ENCODE assay signal across 22 cellular contexts in the genomic region with DNA sequence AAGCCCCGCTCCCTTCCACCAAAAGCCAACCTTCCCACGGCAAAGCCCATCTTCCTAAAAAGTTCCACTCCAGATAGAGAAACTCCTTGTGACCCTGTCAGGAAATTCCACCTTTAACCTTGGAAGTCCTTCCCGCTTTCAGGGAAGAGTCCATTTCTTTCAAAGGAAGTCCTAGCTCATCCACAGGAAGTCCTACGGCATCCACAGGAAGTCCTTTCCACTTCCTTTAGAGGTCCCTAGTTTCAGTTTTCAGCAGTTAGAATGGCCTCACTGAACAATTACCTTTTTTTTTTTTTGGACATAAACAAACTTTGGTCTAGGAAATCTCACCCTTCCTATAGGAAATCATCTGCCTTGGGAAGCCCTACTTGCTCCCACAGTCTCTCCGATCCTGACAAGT. TPM values are rescaled to one million over a fixed set of nuclear protein-coding genes. Genes with fewer than 3 reads are reported as not detected.
DNase-seq lines count a peak whose midpoint lies in the region; ATAC-seq, FAIRE-seq and TF ChIP-seq lines count a peak whose summit lies in the region.
"Had no signal": no experiment of that assay in that cellular context is flagged by ENCODE, and none has a peak within 500 bp of the region (broad histone marks: within the 10 kb centered on the region; RNA-seq: fewer than 3 reads in every experiment).

No MANE protein-coding gene starts in this region.

- H3K4me3 ChIP-seq in heart left ventricle (no peak overlapping the region), astrocyte (ENCODE audit: insufficient read depth, low read depth, low read length) (no peak overlapping the region), liver (ENCODE audit: low read depth in 1 of 3, low read length in 3 of 3) (no peak overlapping the region), upper lobe of right lung (no peak overlapping the region)
- H3K4me3 ChIP-seq: A549, GM12878, GM23248, MG63 had no signal

- intact Hi-C loops in heart left ventricle (cut with DNase I), result no loop called here
- intact Hi-C loops in left cardiac atrium (cut with DNase I), result no loop called here
- intact Hi-C loops in upper lobe of right lung (cut with DNase I), result no loop called here

- H3K27ac ChIP-seq in heart left ventricle, result peak overlapping the region in 10 of 12 donors; percentile 28 to 73 (median 54)
- no peak overlapping the region for H3K27ac ChIP-seq in astrocyte (ENCODE audit: low read depth, low read length)
- no peak overlapping the region for H3K27ac ChIP-seq in liver (ENCODE audit: low read depth in 1 of 2, low read length in 2 of 2)
- peak overlapping the region; percentile 45 for H3K27ac ChIP-seq in upper lobe of right lung
- H3K27ac ChIP-seq: A549, GM23248 had no signal

- WGBS in heart left ventricle, 4 donors, result 61 to 71% (median 63%) methylated on average over 5 of the region's 5 CpGs
- 79% methylated on average over 5 of the region's 5 CpGs for WGBS in liver

- peaks cover 58% of the 10 kb centered on the region for H3K36me3 Mint-ChIP-seq in astrocyte (ENCODE audit: low read depth, unreplicated experiment)

- TF ChIP-seq POLR2A in heart left ventricle (IDR thresholded peaks at IDR 0.05), result no peak

- H3K27ac Mint-ChIP-seq in astrocyte (ENCODE audit: unreplicated experiment), result peak overlapping the region; percentile 12
- H3K27ac Mint-ChIP-seq: HFFc6 had no signal

- H3K27me3 Mint-ChIP-seq in astrocyte (ENCODE audit: low read depth, unreplicated experiment), result peaks cover 3% of the 10 kb centered on the region

- peaks cover 6% of the 10 kb centered on the region for H3K9me3 Mint-ChIP-seq in astrocyte (ENCODE audit: unreplicated experiment)
- H3K9me3 Mint-ChIP-seq: HFFc6 had no signal

- no peak overlapping the region for H3K4me2 ChIP-seq in astrocyte (ENCODE audit: low read length)
- H3K4me2 ChIP-seq: A549 had no signal

- H3K36me3 ChIP-seq in heart left ventricle, result peaks cover 0 to 100% (median 80%) of the 10 kb centered on the region in 9 donors
- H3K36me3 ChIP-seq in astrocyte (ENCODE audit: insufficient read depth, low read length), result peaks cover 11% of the 10 kb centered on the region
- H3K36me3 ChIP-seq in liver (ENCODE audit: control insufficient read depth in 4 of 4, insufficient read depth in 3 of 4, low read depth in 1 of 4, low read length in 3 of 4), result peaks cover 0 to 3% (median 0%) of the 10 kb centered on the region in 4 donors
- peaks cover 37% of the 10 kb centered on the region for H3K36me3 ChIP-seq in upper lobe of right lung

- DNase-seq in heart left ventricle (no peak), left cardiac atrium (no peak), astrocyte (ENCODE audit: low read depth) (no peak), upper lobe of right lung (no peak), GM19238 (ENCODE audit: insufficient read length, low spot score) (no peak)
- DNase-seq: DMS53, GM23248, HFFc6, KG1, MG63, NCI-H1105, NCI-H1694 treated with DMSO at 0.1 percent for 48 hours, NCI-H2171, NCI-H510A, SHP77 had no signal

- TF ChIP-seq CTCF in heart left ventricle (IDR thresholded peaks at IDR 0.05) (no peak), astrocyte (IDR thresholded peaks at IDR 0.05; ENCODE audit: insufficient read depth, low read depth, low read length) (no peak), liver (IDR thresholded peaks at IDR 0.05; ENCODE audit: low read depth, low read length, missing input control) (no peak), upper lobe of right lung (IDR thresholded peaks at IDR 0.05) (no peak)

- TF ChIP-seq RAD21 in liver (IDR thresholded peaks at IDR 0.05), result no peak

- H3K27me3 ChIP-seq in heart left ventricle (no peaks in the 10 kb centered on the region), astrocyte (ENCODE audit: insufficient read depth, low read length) (no peaks in the 10 kb centered on the region), liver (ENCODE audit: control insufficient read depth in 4 of 4, insufficient read depth in 4 of 4, low read length in 3 of 4) (no peaks in the 10 kb centered on the region), upper lobe of right lung (no peaks in the 10 kb centered on the region)
- H3K27me3 ChIP-seq: MG63 had no signal

- H3K4me3 Mint-ChIP-seq in astrocyte (ENCODE audit: unreplicated experiment), result no peak overlapping the region
- H3K4me3 Mint-ChIP-seq: HFFc6 had no signal

- H2AFZ ChIP-seq in astrocyte (ENCODE audit: low read depth, low read length), result no peak overlapping the region
- H2AFZ ChIP-seq: GM23248 had no signal

- no peaks in the 10 kb centered on the region for H3K4me1 Mint-ChIP-seq in astrocyte (ENCODE audit: low read depth, unreplicated experiment)

- H3K9me3 ChIP-seq in heart left ventricle, result peaks cover 0 to 5% (median 0%) of the 10 kb centered on the region in 12 donors
- H3K9me3 ChIP-seq in astrocyte (ENCODE audit: insufficient read depth, low read depth, low read length), result no peaks in the 10 kb centered on the region
- H3K9me3 ChIP-seq in liver (ENCODE audit: control insufficient read depth in 4 of 4, low read length in 3 of 4), result no peaks in the 10 kb centered on the region
- H3K9me3 ChIP-seq in upper lobe of right lung, result no peaks in the 10 kb centered on the region
- H3K9me3 ChIP-seq: A549 had no signal

- ATAC-seq in heart left ventricle (peak in 1 of 4 donors; percentile 62), left cardiac atrium (no peak), upper lobe of right lung (no peak), GM18520 (IDR thresholded peaks at IDR 0.05; ENCODE audit: unreplicated experiment) (no peak), HG03457 (IDR thresholded peaks at IDR 0.05; ENCODE audit: unreplicated experiment) (no peak)
- ATAC-seq: A549, GM12878 had no signal

- no peaks in the 10 kb centered on the region for H4K20me1 ChIP-seq in astrocyte (ENCODE audit: insufficient read depth, low read length)

- no peaks in the 10 kb centered on the region for H3K79me2 ChIP-seq in astrocyte (ENCODE audit: insufficient read depth, low read length)

- no peak for FAIRE-seq in astrocyte (lab: Jason Lieb, UNC)
- FAIRE-seq: A549, GM12878, GM18507, RCC 7860 had no signal

- H3K4me1 ChIP-seq in heart left ventricle, result peaks cover 0 to 16% (median 5%) of the 10 kb centered on the region in 12 donors
- H3K4me1 ChIP-seq in astrocyte (ENCODE audit: insufficient read depth, low read length), result no peaks in the 10 kb centered on the region
- H3K4me1 ChIP-seq in liver (ENCODE audit: control insufficient read depth in 4 of 4, insufficient read depth in 4 of 4, low read length in 3 of 4), result no peaks in the 10 kb centered on the region
- H3K4me1 ChIP-seq in upper lobe of right lung, result peaks cover 7% of the 10 kb centered on the region
- H3K4me1 ChIP-seq: A549 had no signal

- H3K9ac ChIP-seq in astrocyte (ENCODE audit: low read length) (no peak overlapping the region), liver (ENCODE audit: low read depth in 1 of 2, low read length in 2 of 2) (no peak overlapping the region)
- H3K9ac ChIP-seq: GM23248 had no signal

TF ChIP-seq in liver, 16 proteins besides CTCF, POLR2A, EP300 and RAD21:
- TF ChIP-seq RXRA (IDR thresholded peaks at IDR 0.05) (no peak), EGR1 (IDR thresholded peaks at IDR 0.05; ENCODE audit: low read depth in 2 of 2) (peak; percentile 75 to 77), MAX (IDR thresholded peaks at IDR 0.05) (peak; percentile 87), NR2F2 (IDR thresholded peaks at IDR 0.05) (peak; percentile 94)
- TF ChIP-seq, protein P1, sequence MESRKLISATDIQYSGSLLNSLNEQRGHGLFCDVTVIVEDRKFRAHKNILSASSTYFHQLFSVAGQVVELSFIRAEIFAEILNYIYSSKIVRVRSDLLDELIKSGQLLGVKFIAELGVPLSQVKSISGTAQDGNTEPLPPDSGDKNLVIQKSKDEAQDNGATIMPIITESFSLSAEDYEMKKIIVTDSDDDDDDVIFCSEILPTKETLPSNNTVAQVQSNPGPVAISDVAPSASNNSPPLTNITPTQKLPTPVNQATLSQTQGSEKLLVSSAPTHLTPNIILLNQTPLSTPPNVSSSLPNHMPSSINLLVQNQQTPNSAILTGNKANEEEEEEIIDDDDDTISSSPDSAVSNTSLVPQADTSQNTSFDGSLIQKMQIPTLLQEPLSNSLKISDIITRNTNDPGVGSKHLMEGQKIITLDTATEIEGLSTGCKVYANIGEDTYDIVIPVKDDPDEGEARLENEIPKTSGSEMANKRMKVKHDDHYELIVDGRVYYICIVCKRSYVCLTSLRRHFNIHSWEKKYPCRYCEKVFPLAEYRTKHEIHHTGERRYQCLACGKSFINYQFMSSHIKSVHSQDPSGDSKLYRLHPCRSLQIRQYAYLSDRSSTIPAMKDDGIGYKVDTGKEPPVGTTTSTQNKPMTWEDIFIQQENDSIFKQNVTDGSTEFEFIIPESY (IDR thresholded peaks at IDR 0.05), result no peak

RNA-seq across cellular contexts. Expression of gene TRPM4, which starts 31.7 kb away (rescaled TPM):
- total RNA-seq in heart left ventricle (10 to 100 TPM; 19.3 to 34.5 (median 25.8) TPM), left cardiac atrium (10 to 100 TPM; 24.4 to 30.6 TPM), astrocyte (26.3 and 28.3 TPM in 2 replicates), liver (10 to 100 TPM in 1 of 2 donors, 1 to 10 TPM in 1; 8.1 to 11.0 TPM), upper lobe of right lung (44.3 TPM)
- polyA plus RNA-seq in heart left ventricle (10 to 100 TPM; 16.8 to 45.3 TPM), liver (10 to 100 TPM; 15.4 to 31.2 TPM)

RNA-seq across cellular contexts. Expression of gene HRC, which starts 34.1 kb away (rescaled TPM):
- total RNA-seq in heart left ventricle (1,000 to 10,000 TPM in 4 of 9 donors, 100 to 1,000 TPM in 5; 544 to 1,953 (median 875) TPM), left cardiac atrium (100 to 1,000 TPM; 480 to 499 TPM), astrocyte (not detected in 2 replicates), liver (1 to 10 TPM; 1.2 TPM), upper lobe of right lung (2.2 TPM)
- polyA plus RNA-seq in heart left ventricle (100 to 1,000 TPM; 267 to 867 TPM), liver (under 1 TPM; 0.25 to 0.51 TPM)
- total RNA-seq: GM12878, GM23248, HFFc6 had no signal
- polyA plus RNA-seq: GM23248 had no signal

Comparison
In these comparisons a context has a peak if more than half of its experiments do, and no peak if none do; other contexts are left out.
1. H3K27ac ChIP-seq: peak in heart left ventricle (10 of 12) and upper lobe of right lung (single experiment); none in astrocyte (single experiment) and liver (0 of 2).
2. RNA of gene HRC, which starts 34.1 kb away (total RNA-seq): 544 to 1,953 TPM in heart left ventricle and 480 to 499 TPM in left cardiac atrium; 2.2 TPM in upper lobe of right lung (single experiment), 1.2 TPM in liver and not detected in astrocyte; every median in the first group is over 100 times any median in the second.